13 cellular contexts compared by ENCODE assay signal in genomic region chr4:119040261-119040660, GRCh38.
DNase-seq lines count a peak whose midpoint lies in the region; ATAC-seq, FAIRE-seq and TF ChIP-seq lines count a peak whose summit lies in the region.
"Had no signal": no experiment of that assay in that cellular context is flagged by ENCODE, and none has a peak within 500 bp of the region (broad histone marks: within the 10 kb centered on the region; RNA-seq: fewer than 3 reads in every experiment).

No MANE protein-coding gene starts in this region.

- H3K9me3 ChIP-seq in mammary epithelial cell (replicated peaks; ENCODE audit: insufficient read depth, low read length) (no peaks in the 10 kb centered on the region), keratinocyte (ENCODE audit: control insufficient read depth, low read depth, low read length) (no peaks in the 10 kb centered on the region), stomach (no peaks in the 10 kb centered on the region), pancreas (no peaks in the 10 kb centered on the region), SJCRH30 (replicated peaks) (no peaks in the 10 kb centered on the region)
- H3K9me3 ChIP-seq: BLaER1, mucosa of descending colon had no signal

- no peaks in the 10 kb centered on the region for H3K36me3 ChIP-seq in mammary epithelial cell (ENCODE audit: insufficient read depth, low read length)
- H3K36me3 ChIP-seq in keratinocyte (ENCODE audit: control insufficient read depth in 2 of 2, extremely low read depth in 1 of 2, insufficient read depth in 2 of 2, low read length in 2 of 2) = no peaks in the 10 kb centered on the region
- H3K36me3 ChIP-seq in stomach = no peaks in the 10 kb centered on the region
- H3K36me3 ChIP-seq in pancreas = no peaks in the 10 kb centered on the region
- no peaks in the 10 kb centered on the region for H3K36me3 ChIP-seq in SJCRH30
- H3K36me3 ChIP-seq: BLaER1 had no signal

- H3K27ac ChIP-seq in mammary epithelial cell (ENCODE audit: insufficient read depth, low read depth, low read length) (peak overlapping the region; percentile 55), keratinocyte (ENCODE audit: control insufficient read depth, insufficient read depth, low read length) (peak overlapping the region; percentile 75), stomach (peak overlapping the region in 4 of 5 donors; percentile 65 to 93 (median 84)), pancreas (no peak overlapping the region), SJCRH30 (no peak overlapping the region; the same call in 1 of the 2 replicates)
- H3K27ac ChIP-seq: BLaER1 had no signal

- in situ Hi-C loops in mammary epithelial cell (cut with MboI; ENCODE audit: low sequenced_read_pairs in 2 of 2) = no loop called here

- dilution Hi-C loops in mammary epithelial cell (cut with HindIII; ENCODE audit: low sequenced_read_pairs) (no loop called here), keratinocyte (cut with MboI; ENCODE audit: extremely low pct_ligation_motif_present, low sequenced_read_pairs) (no loop called here)

- H3K4me3 ChIP-seq in mammary epithelial cell (replicated peaks in 1 of 3; ENCODE audit: insufficient read depth in 1 of 3, low read depth in 2 of 3, low read length in 3 of 3) (no peak overlapping the region), keratinocyte (ENCODE audit: control insufficient read depth in 2 of 3, extremely low read depth in 1 of 3, insufficient read depth in 2 of 3, low read depth in 1 of 3, low read length in 3 of 3) (no peak overlapping the region), stomach (no peak overlapping the region), pancreas (no peak overlapping the region), SJCRH30 (no peak overlapping the region)
- H3K4me3 ChIP-seq: BLaER1, mucosa of descending colon had no signal

- FAIRE-seq in keratinocyte (lab: Jason Lieb, UNC) (no peak), pancreas (lab: Jason Lieb, UNC) (no peak)

- H3K79me2 ChIP-seq in mammary epithelial cell (ENCODE audit: insufficient read depth, low read length) (no peaks in the 10 kb centered on the region), keratinocyte (ENCODE audit: control insufficient read depth, insufficient read depth, low read length) (no peaks in the 10 kb centered on the region)

- H3K27me3 ChIP-seq in mammary epithelial cell (ENCODE audit: insufficient read depth, low read length) (no peaks in the 10 kb centered on the region), keratinocyte (ENCODE audit: control insufficient read depth, extremely low read depth, insufficient read depth, low read length) (no peaks in the 10 kb centered on the region), stomach (no peaks in the 10 kb centered on the region), pancreas (no peaks in the 10 kb centered on the region), SJCRH30 (no peaks in the 10 kb centered on the region)
- H3K27me3 ChIP-seq: BLaER1 had no signal

- ATAC-seq in pancreas (no peak), left lobe of liver (no peak)
- ATAC-seq: activated CD4-positive, alpha-beta T cell treated with anti-CD3 and anti-CD28 coated beads for 36 hours had no signal

- intact Hi-C loops in mammary epithelial cell (cut with micrococcal nuclease) = loop anchor here (5.0 kb wide), 1 partner anchor 62 kb away; no protein-coding TSS in a partner anchor
- intact Hi-C loops in stomach (cut with DNase I; ENCODE audit: low total_unique reads) = no loop called here
- intact Hi-C loops in pancreas (cut with DNase I) = loop anchor here in 1 of 3 donors (10.0 kb wide), 1 partner anchor 255 kb away; no protein-coding TSS in a partner anchor

- peak overlapping the region; percentile 60 for H3K4me2 ChIP-seq in mammary epithelial cell (ENCODE audit: insufficient read depth, low read depth, low read length)
- peak overlapping the region; percentile 72 for H3K4me2 ChIP-seq in keratinocyte (ENCODE audit: control insufficient read depth, extremely low read depth, insufficient read depth, low read depth, low read length)
- H3K4me2 ChIP-seq: BLaER1 had no signal

- WGBS in mammary epithelial cell (ENCODE audit: low coverage, missing lambda C conversion rate) = 89% methylated on average over 3 of the region's 3 CpGs
- WGBS in stomach, 5 donors = 55 to 76% (median 66%) methylated on average over 3 of the region's 3 CpGs
- 78 to 79% methylated on average over 3 of the region's 3 CpGs for WGBS in pancreas, 2 donors

- no TSS peak for BruUV-seq in mammary epithelial cell (replicated peaks; lab: Mats Ljungman, UMichigan)

- no peaks in the 10 kb centered on the region for H3K9me1 ChIP-seq in keratinocyte (ENCODE audit: control insufficient read depth, extremely low read depth, insufficient read depth, low read length)

- no peak for TF ChIP-seq POLR2A in stomach (IDR thresholded peaks at IDR 0.05)

- H3K4me1 ChIP-seq in mammary epithelial cell (ENCODE audit: insufficient read depth, low read length) (peaks cover 27% of the 10 kb centered on the region), keratinocyte (ENCODE audit: control insufficient read depth, extremely low read depth, insufficient read depth, low read length) (peaks cover 13% of the 10 kb centered on the region), stomach (peaks cover 8 to 66% (median 43%) of the 10 kb centered on the region in 4 donors), pancreas (no peaks in the 10 kb centered on the region), SJCRH30 (peaks cover 19% of the 10 kb centered on the region)

- CTCF ChIA-PET in mammary epithelial cell (lab: Charles Lee; ENCODE audit: low non-redundant PET) = interaction anchor here (0.6 to 1.1 kb wide), 2 partner anchors 51 to 169 kb away, joined by 4 read pairs; no protein-coding TSS in a partner anchor

- DNase-seq in EL = peak; percentile 21
- no peak for DNase-seq in mammary epithelial cell
- no peak for DNase-seq in keratinocyte (ENCODE audit: low read depth, low spot score)
- no peak for DNase-seq in stomach
- no peak for DNase-seq in COR-L47 (lab: John Stamatoyannopoulos, UW)
- no peak for DNase-seq in pancreas
- no peak for DNase-seq in SJCRH30
- DNase-seq in left lobe of liver (ENCODE audit: low spot score) = no peak
- DNase-seq: activated CD4-positive, alpha-beta T cell treated with anti-CD3 and anti-CD28 coated beads for 36 hours; activated T-cell treated with anti-CD3 and anti-CD28 coated beads, Interleukin-2, amount 50 U/mL, for 1 hour; mucosa of descending colon; NCI-H2107 had no signal

- no peak overlapping the region for H3K9ac ChIP-seq in mammary epithelial cell (ENCODE audit: insufficient read depth, low read length)
- H3K9ac ChIP-seq in keratinocyte (ENCODE audit: control insufficient read depth, extremely low read depth, insufficient read depth, low read length) = peak overlapping the region; percentile 65
- H3K9ac ChIP-seq: BLaER1 had no signal

- TF ChIP-seq CTCF in mammary epithelial cell (conservative IDR thresholded peaks at IDR 0.05 in 1 of 2, IDR thresholded peaks at IDR 0.05 in 1 of 2; ENCODE audit: extremely low read depth in 1 of 2, insufficient read depth in 1 of 2, low read depth in 1 of 2, low read length in 2 of 2) (no peak), keratinocyte (optimal IDR thresholded peaks at IDR 0.05 in 1 of 3, IDR thresholded peaks at IDR 0.05 in 1 of 3, conservative IDR thresholded peaks at IDR 0.05 in 1 of 3; ENCODE audit: extremely low read depth in 1 of 3, insufficient read depth in 2 of 3, low read length in 3 of 3) (no peak), stomach (IDR thresholded peaks at IDR 0.05) (no peak), pancreas (IDR thresholded peaks at IDR 0.05) (no peak)

- TF ChIP-seq EP300 in stomach (IDR thresholded peaks at IDR 0.05) = no peak

- H4K20me1 ChIP-seq in mammary epithelial cell (ENCODE audit: insufficient read depth, low read length) = no peaks in the 10 kb centered on the region
- H4K20me1 ChIP-seq in keratinocyte (ENCODE audit: control insufficient read depth, extremely low read depth, insufficient read depth, low read length) = no peaks in the 10 kb centered on the region
- H4K20me1 ChIP-seq: BLaER1 had no signal

- peak overlapping the region; percentile 91 for H2AFZ ChIP-seq in mammary epithelial cell (ENCODE audit: low read depth, low read length)
- peak overlapping the region; percentile 95 for H2AFZ ChIP-seq in keratinocyte (ENCODE audit: control insufficient read depth, low read length)

Comparison
In these comparisons a context has a peak if more than half of its experiments do, and no peak if none do; other contexts are left out.
1. H3K27ac ChIP-seq: peak in mammary epithelial cell (single experiment), keratinocyte (single experiment) and stomach (4 of 5); none in pancreas (0 of 4) and SJCRH30 (single experiment).